ENCODE assay signal across 1 cellular context in the genomic region with DNA sequence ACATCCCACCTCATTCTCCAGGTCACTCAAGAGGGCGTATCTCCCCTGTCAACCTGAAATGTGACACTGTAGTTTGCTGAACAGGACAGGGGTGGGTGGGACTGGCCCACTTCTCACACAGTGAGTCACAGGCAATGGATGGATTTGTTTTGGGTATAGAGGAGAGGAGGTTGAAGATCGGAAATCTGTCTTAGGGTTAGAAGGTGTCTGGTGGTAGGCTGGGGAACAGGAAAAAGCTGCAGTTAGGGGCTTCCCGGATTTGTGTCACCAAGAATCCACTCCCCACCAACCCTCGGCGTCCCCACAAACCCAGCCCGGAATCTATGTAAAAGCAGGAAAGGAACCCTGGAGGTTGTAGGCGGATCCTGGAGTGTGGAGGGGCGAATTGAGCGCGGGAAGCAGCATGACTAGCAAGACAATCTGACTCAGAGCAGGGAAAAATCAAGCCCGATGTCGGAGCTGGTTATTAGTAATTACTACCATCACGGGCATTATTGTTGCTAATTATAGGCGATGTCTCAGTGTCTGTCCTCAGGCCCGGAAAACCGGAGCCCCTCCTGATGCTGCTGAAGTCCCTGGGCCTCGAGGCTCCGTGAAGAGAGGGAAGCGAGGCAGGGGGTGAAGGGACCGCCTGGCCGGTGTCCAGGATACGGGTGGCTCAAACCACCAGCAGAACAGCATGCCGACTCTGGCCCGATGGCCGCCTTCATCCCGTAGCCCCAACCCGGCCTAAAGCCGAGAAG.
TF ChIP-seq lines count a peak whose summit lies in the region.

No MANE protein-coding gene starts in this region.

TF ChIP-seq in HEK293, 187 proteins besides CTCF, POLR2A, EP300 and RAD21 (continued from another document):
- TF ChIP-seq ZBTB11 (tag by site-specific recombination; conservative IDR thresholded peaks at IDR 0.05; ENCODE audit: low read depth) (peak; percentile 33; the same call in 1 of the 2 replicates), PRDM2 (tag by site-specific recombination; IDR thresholded peaks at IDR 0.05; ENCODE audit: borderline replicate concordance) (no peak), EGR2 (tag by site-specific recombination; IDR thresholded peaks at IDR 0.05; ENCODE audit: low read depth) (peak; percentile 45; the same call in 1 of the 2 replicates)
